In genomic region chr2:160253440-160254296, GRCh38 we compare ENCODE assay signal across 17 cellular contexts. TPM values are rescaled to one million over a fixed set of nuclear protein-coding genes. Genes with fewer than 3 reads are reported as not detected.
DNase-seq lines count a peak whose midpoint lies in the region; ATAC-seq and TF ChIP-seq lines count a peak whose summit lies in the region.
"Had no signal": no experiment of that assay in that cellular context is flagged by ENCODE, and none has a peak within 500 bp of the region (broad histone marks: within the 10 kb centered on the region; RNA-seq: fewer than 3 reads in every experiment).

No MANE protein-coding gene starts in this region.

- H3K4me3 ChIP-seq in epithelial cell of proximal tubule (ENCODE audit: low read depth, low read length): peak overlapping the region; percentile 59
- H3K4me3 ChIP-seq in mucosa of descending colon: no peak overlapping the region
- H3K4me3 ChIP-seq: vagina had no signal

- ATAC-seq in mucosa of descending colon (peak; percentile 46), GM19035 (IDR thresholded peaks at IDR 0.05; ENCODE audit: unreplicated experiment) (no peak), GM21367 (IDR thresholded peaks at IDR 0.05; ENCODE audit: unreplicated experiment) (no peak)
- ATAC-seq in stimulated activated naive CD8-positive, alpha-beta T cell treated with anti-CD3 and anti-CD28 coated beads, Interleukin-15, Interleukin-2, amounts not matched to agents 100 U/mL and 50 U/mL, for 24 hours: no peak
- ATAC-seq: activated naive CD4-positive, alpha-beta T cell treated with anti-CD3 and anti-CD28 coated beads, Interleukin-2, amount 50 U/mL, for 72 hours had no signal

- no peaks in the 10 kb centered on the region for H3K9me3 ChIP-seq in mucosa of descending colon
- H3K9me3 ChIP-seq: vagina had no signal

- intact Hi-C loops in mucosa of descending colon (cut with DNase I, micrococcal nuclease): no loop called here

- H3K4me1 ChIP-seq in mucosa of descending colon (ENCODE audit: low read depth): no peaks in the 10 kb centered on the region

- in situ Hi-C loops in ACHN (cut with HindIII; ENCODE audit: low pct_ligation_motif_present, low pct_unique_long_range_greater_than_20kb, low sequenced_read_pairs): no loop called here

- no peaks in the 10 kb centered on the region for H3K36me3 ChIP-seq in mucosa of descending colon (ENCODE audit: low read depth)
- H3K36me3 ChIP-seq: vagina had no signal

- TF ChIP-seq CTCF in epithelial cell of proximal tubule (conservative IDR thresholded peaks at IDR 0.05; ENCODE audit: low read depth, low read length) (no peak), mucosa of descending colon (IDR thresholded peaks at IDR 0.05) (no peak)

- DNase-seq in ACHN: peak; percentile 96
- DNase-seq in M059J (ENCODE audit: low read depth): peak; percentile 84
- no peak for DNase-seq in epithelial cell of proximal tubule (ENCODE audit: low read depth)
- peak in 1 of 3 donors; percentile 24 for DNase-seq in mucosa of descending colon
- DNase-seq in stimulated activated naive CD8-positive, alpha-beta T cell treated with anti-CD3 and anti-CD28 coated beads, Interleukin-15, Interleukin-2, amounts not matched to agents 100 U/mL and 50 U/mL, for 24 hours: no peak
- no peak for DNase-seq in activated gamma-delta T cell (lab: John Stamatoyannopoulos, UW)
- DNase-seq: cortex of kidney; DND-41; islet precursor cell; stimulated activated CD4-positive, alpha-beta T cell treated with anti-CD3 and anti-CD28 coated beads, Interleukin-1b, Interleukin-23, amount 100 ng/mL, for 48 hours had no signal

RNA-seq across cellular contexts. Expression of gene ITGB6, which starts 53.6 kb away (rescaled TPM):
- total RNA-seq in M059J (2014; rRNA removed; shearing (Covaris generic)): 0.49 and 1.6 TPM in 2 replicates
- total RNA-seq in epithelial cell of proximal tubule: 35.3 and 50.4 TPM in 2 replicates
- total RNA-seq in mucosa of descending colon: 10 to 100 TPM in 2 of 3 donors, 1 to 10 TPM in 1; 9.0 to 35.7 (median 16.2) TPM
- total RNA-seq: activated CD8-positive, alpha-beta memory T cell treated with anti-CD3 and anti-CD28 coated beads for 36 hours; activated naive CD4-positive, alpha-beta T cell treated with anti-CD3 and anti-CD28 coated beads, Interleukin-2, amount 50 U/mL, for 72 hours; B cell; neural crest cell had no signal

Comparison
In these comparisons a context has a peak if more than half of its experiments do, and no peak if none do; other contexts are left out.
1. DNase-seq: peak in ACHN (single experiment) and M059J (single experiment); none in epithelial cell of proximal tubule (single experiment), stimulated activated naive CD8-positive, alpha-beta T cell treated with anti-CD3 and anti-CD28 coated beads, Interleukin-15, Interleukin-2, amounts not matched to agents 100 U/mL and 50 U/mL, for 24 hours (single experiment) and activated gamma-delta T cell (single experiment).